ENCODE assay signal across 8 cellular contexts in genomic region chr20:45934587-45935415, GRCh38.
A peak's percentile ranks its signal among the peaks of the same experiment; 100 is the strongest.
DNase-seq lines count a peak whose midpoint lies in the region; ATAC-seq and TF ChIP-seq lines count a peak whose summit lies in the region.

Gene PCIF1 (plus strand): TSS chr20:45934683. CDS start chr20:45939000, 4,317 bp downstream.

- DNase-seq in AG10803 (ENCODE audit: low read depth) (peak; percentile 94), NCI-H446 (lab: John Stamatoyannopoulos, UW) (peak; percentile 96 to 99), iris pigment epithelial cell (ENCODE audit: low read depth) (peak; percentile 98)
- peak; percentile 96 for DNase-seq in activated CD4-positive, CD25-positive, alpha-beta regulatory T cell treated with anti-CD3 and anti-CD28 coated beads, Interleukin-2, amount 50 U/mL, for 16 hours (ENCODE audit: low read depth, low spot score)
- peak; percentile 98 for DNase-seq in central memory CD4-positive, alpha-beta T cell
- peak; percentile 95 to 97 for DNase-seq in stimulated activated CD4-positive, alpha-beta T cell treated with anti-CD3 and anti-CD28 coated beads, Interleukin-12 subunit alpha, Interleukin-12 subunit beta, amount 100 ng/mL, for 24 hours (ENCODE audit: low read depth in 2 of 2)

- ATAC-seq in GM19043 (IDR thresholded peaks at IDR 0.05; ENCODE audit: low read depth, unreplicated experiment) (peak; percentile 64), HG03354 (IDR thresholded peaks at IDR 0.05; ENCODE audit: poor library complexity, severe bottlenecking, unreplicated experiment) (peak; percentile 78)

- no peak for TF ChIP-seq CTCF in AG10803 (conservative IDR thresholded peaks at IDR 0.05; ENCODE audit: low read length)

- peak within 1 kb of the TSS; percentile 100 for H3K4me3 ChIP-seq in AG10803 (ENCODE audit: low read length)

Comparison
In these comparisons a context has a peak if more than half of its experiments do, and no peak if none do; other contexts are left out.
1. Peak in every context shown above with its lines: DNase-seq, ATAC-seq and H3K4me3 ChIP-seq.